In genomic region chr3:452221-452620, GRCh38 we compare ENCODE assay signal across 18 cellular contexts.
"Had no signal": no experiment of that assay in that cellular context is flagged by ENCODE, and none has a peak within 500 bp of the region (broad histone marks: within the 10 kb centered on the region; RNA-seq: fewer than 3 reads in every experiment).

No MANE protein-coding gene starts in this region.

- H3K4me3 Mint-ChIP-seq: IgD-negative memory B cell, T-cell had no signal

- H3K27me3 Mint-ChIP-seq: T-cell had no signal

- H3K27ac Mint-ChIP-seq: IgD-negative memory B cell, T-cell had no signal

- H3K4me1 Mint-ChIP-seq: IgD-negative memory B cell, T-cell had no signal

- DNase-seq: Kasumi-1, MM.1S, MV-4-11, NCI-H1048, NCI-H1105, NCI-H1417, NCI-H1436 treated with DMSO at 0.1 percent for 48 hours, NCI-H1694, NCI-H1930, NCI-H2081, NCI-H2107, NCI-H2227 treated with DMSO at 0.1 percent for 48 hours, NCI-H526, SHP77, SK-N-SH, SW 1271, T-cell had no signal

- H3K36me3 Mint-ChIP-seq: IgD-negative memory B cell, T-cell had no signal

- H3K9me3 Mint-ChIP-seq: IgD-negative memory B cell had no signal
